ENCODE assay signal across 26 cellular contexts in the genomic region with DNA sequence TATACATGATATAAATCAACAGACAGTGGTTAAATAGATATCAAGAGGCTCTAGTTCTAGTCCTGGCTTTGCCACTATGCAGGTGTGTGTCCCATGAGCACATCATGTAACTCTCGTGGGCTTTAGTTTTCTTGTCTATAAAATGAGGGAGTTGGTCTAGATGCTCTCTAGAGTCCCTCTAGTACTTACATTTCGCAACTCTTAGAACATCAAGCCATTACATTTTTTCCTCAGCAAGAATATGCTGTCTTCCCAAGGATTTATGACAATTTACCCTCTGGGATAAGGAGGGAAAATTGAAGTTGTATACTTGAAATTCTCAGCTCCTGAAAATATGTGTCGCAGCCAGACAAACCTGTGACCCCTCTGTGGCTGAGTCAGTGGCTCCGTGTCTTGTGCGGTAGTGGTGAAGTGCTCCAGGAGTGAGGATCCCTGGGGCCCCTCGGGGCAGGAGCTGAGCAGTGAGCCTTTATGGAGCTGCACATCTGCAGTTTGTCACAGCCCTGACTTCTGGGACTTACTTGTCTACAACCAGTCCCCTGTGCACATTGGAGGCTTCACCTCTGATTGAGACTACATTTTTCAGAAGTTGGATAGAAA. TPM values are rescaled to one million over a fixed set of nuclear protein-coding genes. Genes with fewer than 3 reads are reported as not detected.
DNase-seq lines count a peak whose midpoint lies in the region; ATAC-seq, FAIRE-seq and TF ChIP-seq lines count a peak whose summit lies in the region.
"Had no signal": no experiment of that assay in that cellular context is flagged by ENCODE, and none has a peak within 500 bp of the region (broad histone marks: within the 10 kb centered on the region; RNA-seq: fewer than 3 reads in every experiment).

No MANE protein-coding gene starts in this region.

- DNase-seq in DND-41 (no peak), K562 (ENCODE audit: extremely low read depth in 1 of 4, low spot score in 3 of 4) (peak in 2 of 4 experiments; percentile 17 to 37), kidney tubule cell (ENCODE audit: low spot score) (peak; percentile 40), mesenteric fat pad (ENCODE audit: low spot score) (no peak), uterus (no peak)
- DNase-seq: activated CD8-positive, alpha-beta T cell treated with anti-CD3 and anti-CD28 coated beads, Interleukin-2, amount 10 ng/mL, durations not matched to agents 7 days and 5 days; activated T-cell treated with anti-CD3 and anti-CD28 coated beads, Interleukin-2, amount 50 U/mL, for 24 hours; CD8-positive, alpha-beta T cell; dermis blood vessel endothelial cell; DMS53; immature natural killer cell; lower lobe of right lung; MV-4-11; NCI-H1694; NCI-H69; stimulated activated CD4-positive, alpha-beta T cell treated with anti-CD3 and anti-CD28 coated beads, Interleukin-4, amount 100 ng/mL, for 1 hour; stimulated activated naive CD4-positive, alpha-beta T cell treated with Interleukin-2 at 50 U/mL for 16 hours; thyroid gland had no signal

- H2AFZ ChIP-seq in DND-41 (ENCODE audit: low read depth, low read length): no peak overlapping the region
- no peak overlapping the region for H2AFZ ChIP-seq in K562 (ENCODE audit: low read depth, low read length)

- H3K4me2 ChIP-seq in DND-41 (ENCODE audit: insufficient read depth, low read length) (no peak overlapping the region), K562 (ENCODE audit: insufficient read depth, low read length) (no peak overlapping the region; the same call in 1 of the 2 replicates)

- 52% methylated on average over 6 of the region's 6 CpGs for WGBS in K562 (ENCODE audit: insufficient coverage, low coverage, missing lambda C conversion rate)

- H3K9me3 ChIP-seq in DND-41 (ENCODE audit: insufficient read depth, low read length, severe bottlenecking): no peaks in the 10 kb centered on the region
- H3K9me3 ChIP-seq in HEK293 (ENCODE audit: control insufficient read depth, insufficient read depth, low read depth, low read length): no peaks in the 10 kb centered on the region
- no peaks in the 10 kb centered on the region for H3K9me3 ChIP-seq in K562 (replicated peaks; ENCODE audit: control insufficient read depth, insufficient read depth, low read depth, low read length)
- H3K9me3 ChIP-seq in uterus: no peaks in the 10 kb centered on the region
- H3K9me3 ChIP-seq: adrenal gland, lower lobe of right lung, prostate gland, thyroid gland had no signal

- no peak for TF ChIP-seq RAD21 in K562 (CRISPR knock-in tag; conservative IDR thresholded peaks at IDR 0.05 in 1 of 2, IDR thresholded peaks at IDR 0.05 in 1 of 2)

- TF ChIP-seq CTCF in DND-41 (IDR thresholded peaks at IDR 0.05; ENCODE audit: borderline replicate concordance, extremely low read depth, low read length, poor library complexity, severe bottlenecking): no peak
- TF ChIP-seq CTCF in HEK293 (tag by site-specific recombination; IDR thresholded peaks at IDR 0.05): no peak
- TF ChIP-seq CTCF in K562 (IDR thresholded peaks at IDR 0.05 in 2 of 3, conservative IDR thresholded peaks at IDR 0.05 in 1 of 3; ENCODE audit: insufficient read depth in 2 of 3, low read depth in 1 of 3, low read length in 3 of 3): no peak
- TF ChIP-seq CTCF in uterus (IDR thresholded peaks at IDR 0.05): no peak

- H3K27me3 ChIP-seq in DND-41 (ENCODE audit: insufficient read depth, low read length, poor library complexity) (no peaks in the 10 kb centered on the region), K562 (ENCODE audit: control insufficient read depth in 2 of 2, insufficient read depth in 2 of 2, low read length in 2 of 2) (no peaks in the 10 kb centered on the region), uterus (no peaks in the 10 kb centered on the region)
- H3K27me3 ChIP-seq: adrenal gland, thyroid gland had no signal

- in situ Hi-C loops in K562 (cut with MboI): no loop called here

- ATAC-seq in DND-41 (ENCODE audit: insufficient read depth, low read depth) (peak; percentile 38; the same call in 1 of the 3 replicates), K562 (peak; percentile 61), HG02840 (IDR thresholded peaks at IDR 0.05; ENCODE audit: low FRiP score, unreplicated experiment) (no peak), GM21576 (IDR thresholded peaks at IDR 0.05; ENCODE audit: unreplicated experiment) (no peak)
- ATAC-seq: activated CD4-positive, CD25-positive, alpha-beta regulatory T cell treated with anti-CD3 and anti-CD28 coated beads, Interleukin-2, amount 50 U/mL, for 24 hours; activated CD8-positive, alpha-beta T cell treated with anti-CD3 and anti-CD28 coated beads, Interleukin-2, amount 10 ng/mL, durations not matched to agents 7 days and 5 days; CD8-positive, alpha-beta T cell; lower lobe of right lung had no signal

- TF ChIP-seq EP300 in K562 (IDR thresholded peaks at IDR 0.05; ENCODE audit: low read length): no peak

- peaks cover 13% of the 10 kb centered on the region for H3K4me1 ChIP-seq in DND-41 (ENCODE audit: insufficient read depth, low read length)
- H3K4me1 ChIP-seq in HEK293 (ENCODE audit: control insufficient read depth, insufficient read depth, low read length): peaks cover 10% of the 10 kb centered on the region
- H3K4me1 ChIP-seq in K562 (replicated peaks in 1 of 2; ENCODE audit: control insufficient read depth in 2 of 2, insufficient read depth in 2 of 2, low read length in 2 of 2): peaks cover 3 to 32% of the 10 kb centered on the region in 2 experiments
- H3K4me1 ChIP-seq in uterus: no peaks in the 10 kb centered on the region
- H3K4me1 ChIP-seq: prostate gland had no signal

- no peak overlapping the region for H3K27ac ChIP-seq in DND-41 (ENCODE audit: low read length)
- H3K27ac ChIP-seq in HEK293 (ENCODE audit: extremely low read depth, low read depth, low read length): no peak overlapping the region
- no peak overlapping the region for H3K27ac ChIP-seq in K562 (ENCODE audit: extremely low read depth, low read depth, low read length)
- H3K27ac ChIP-seq in uterus: no peak overlapping the region
- H3K27ac ChIP-seq: adrenal gland, lower lobe of right lung, prostate gland, thyroid gland had no signal

- H3K79me2 ChIP-seq in DND-41 (ENCODE audit: insufficient read depth, low read length): peaks cover 75% of the 10 kb centered on the region
- H3K79me2 ChIP-seq in K562 (ENCODE audit: control insufficient read depth, insufficient read depth, low read length): peaks cover 98% of the 10 kb centered on the region

- H4K20me1 ChIP-seq in DND-41 (ENCODE audit: insufficient read depth, low read length): peaks cover 40% of the 10 kb centered on the region
- H4K20me1 ChIP-seq in K562 (replicated peaks; ENCODE audit: control insufficient read depth, insufficient read depth, low read length): peaks cover 25% of the 10 kb centered on the region

- H3K9ac ChIP-seq in DND-41 (ENCODE audit: low read depth, low read length) (no peak overlapping the region), K562 (ENCODE audit: insufficient read depth in 1 of 2, low read depth in 2 of 2, low read length in 2 of 2) (peak overlapping the region in 1 of 2 experiments; percentile 74; a peak in 1 of 4 replicates)

- no peak for TF ChIP-seq POLR2A in K562 (conservative IDR thresholded peaks at IDR 0.05)
- no peak for TF ChIP-seq POLR2A in uterus (IDR thresholded peaks at IDR 0.05)

- H3K36me3 ChIP-seq in DND-41 (ENCODE audit: insufficient read depth, low read length) (no peaks in the 10 kb centered on the region; the same call in 1 of the 2 replicates), HEK293 (ENCODE audit: control insufficient read depth in 2 of 2, insufficient read depth in 1 of 2, low read length in 2 of 2) (no peaks in the 10 kb centered on the region), K562 (ENCODE audit: control insufficient read depth, insufficient read depth, low read length) (peaks cover 26% of the 10 kb centered on the region), uterus (no peaks in the 10 kb centered on the region)
- H3K36me3 ChIP-seq: adrenal gland, lower lobe of right lung, prostate gland, thyroid gland had no signal

- intact Hi-C loops in K562 (cut with micrococcal nuclease): loop anchor here (5.0 kb wide), 1 partner anchor 281 kb away; no protein-coding TSS in a partner anchor
- intact Hi-C loops in uterus (cut with DNase I; ENCODE audit: low total_unique reads): no loop called here

- CTCF ChIA-PET in HEK293 (lab: Yijun Ruan, JAX) (interaction anchor here (0.6 to 1.6 kb wide), 9 partner anchors 12 to 1186 kb away, joined by 3 to 5 read pairs (median 3); no protein-coding TSS in a partner anchor), K562 (lab: Yijun Ruan, JAX; ENCODE audit: low intra/inter-chr PET ratio) (no interaction called here)

- POLR2A ChIA-PET in HEK293 (lab: Yijun Ruan, JAX): no interaction called here
- POLR2A ChIA-PET in K562 (lab: Yijun Ruan, JAX): interaction anchor here (0.5 to 1.6 kb wide), 3 partner anchors 13 to 155 kb away, joined by 3 read pairs; no protein-coding TSS in a partner anchor

- H3K9me1 ChIP-seq in K562 (ENCODE audit: control insufficient read depth, insufficient read depth, low read length): no peaks in the 10 kb centered on the region

- H3K4me3 ChIP-seq in DND-41 (ENCODE audit: low read depth in 1 of 2, low read length in 2 of 2) (no peak overlapping the region), HEK293 (ENCODE audit: low read depth, low read length) (no peak overlapping the region), K562 (no peak overlapping the region), uterus (no peak overlapping the region)
- H3K4me3 ChIP-seq: adrenal gland, lower lobe of right lung, prostate gland, thyroid gland had no signal

- no TSS peak for BruUV-seq in K562 (replicated peaks; lab: Mats Ljungman, UMichigan)

- no peak for FAIRE-seq in K562 (lab: Jason Lieb, UNC)
- FAIRE-seq: bronchial epithelial cell, endothelial cell of umbilical vein had no signal

RNA-seq across cellular contexts. Expression of gene PKP4, which starts 6.8 kb away (rescaled TPM):
- 103 and 231 TPM in 2 replicates for total RNA-seq in K562 (2011; cell fraction: chromatin; rRNA removed; ENCODE audit: low replicate concordance)
- total RNA-seq in K562 (2011; cell fraction: nucleolus; rRNA removed): 38.0 and 60.1 TPM in 2 replicates
- 89.5 and 108 TPM in 2 replicates for total RNA-seq in K562 (2011; cell fraction: nucleoplasm; rRNA removed)
- total RNA-seq in K562 (2014; rRNA removed) (74.0 and 87.5 TPM in 2 replicates), K562 (2014; rRNA removed; fragmentation: Illumina TruSeq; extraction: Trizol) (80.4 and 81.3 TPM in 2 replicates), K562 (2015; rRNA removed; fragmentation: Illumina TruSeq; extraction: Trizol) (71.3 and 77.5 TPM in 2 replicates), K562 (2021) (86.9 and 99.1 TPM in 2 replicates), mesenteric fat pad (42.4 TPM), uterus (100 to 1,000 TPM in 1 of 4 donors, 10 to 100 TPM in 3; 35.6 to 122 (median 60.6) TPM)
- polyA plus RNA-seq in K562 (2011; rRNA removed) (65.2 and 65.8 TPM in 2 replicates), K562 (2014; fragmentation: Illumina TruSeq; extraction: Trizol) (84.4 and 98.1 TPM in 2 replicates), K562 (2014; fragmentation: Nextera tagmentation; extraction: Ambion mirVana) (10 to 100 TPM; 24.6 to 29.4 TPM), K562 (2014; rRNA removed) (62.8 and 65.2 TPM in 2 replicates)
- 55.1 and 56.7 TPM in 2 replicates for polyA plus RNA-seq in K562 (2011; cell fraction: cytosol; rRNA removed)
- 145 and 155 TPM in 2 replicates for polyA plus RNA-seq in K562 (2011; cell fraction: nucleus; rRNA removed)
- 54.7 and 57.7 TPM in 2 replicates for polyA plus RNA-seq in K562 (2012)
- 145 and 162 TPM in 2 replicates for polyA minus RNA-seq in K562 (2011; rRNA and poly(A)+ RNA removed)
- 76.5 and 90.0 TPM in 2 replicates for polyA minus RNA-seq in K562 (2011; cell fraction: cytosol; rRNA and poly(A)+ RNA removed)
- 93.6 and 135 TPM in 2 replicates for polyA minus RNA-seq in K562 (2011; cell fraction: nucleus; rRNA and poly(A)+ RNA removed)

RNA-seq across cellular contexts. Expression of gene CCDC148, which starts 7.0 kb away (rescaled TPM):
- not detected in 2 replicates for total RNA-seq in K562 (2011; cell fraction: chromatin; rRNA removed; ENCODE audit: low replicate concordance)
- not detected in 2 replicates for total RNA-seq in K562 (2011; cell fraction: nucleolus; rRNA removed)
- not detected in 2 replicates for total RNA-seq in K562 (2011; cell fraction: nucleoplasm; rRNA removed)
- 0.41 and 0.50 TPM in 2 replicates for total RNA-seq in K562 (2014; rRNA removed)
- total RNA-seq in K562 (2014; rRNA removed; fragmentation: Illumina TruSeq; extraction: Trizol): 0.65 and 1.7 TPM in 2 replicates
- 0.68 and 1.1 TPM in 2 replicates for total RNA-seq in K562 (2015; rRNA removed; fragmentation: Illumina TruSeq; extraction: Trizol)
- 0.58 and 0.64 TPM in 2 replicates for total RNA-seq in K562 (2021)
- polyA plus RNA-seq in K562 (2011; rRNA removed): 0.10 and 0.35 TPM in 2 replicates
- polyA plus RNA-seq in K562 (2011; cell fraction: cytosol; rRNA removed): 0.04 TPM in 1 of 2 replicates, not detected in the other
- polyA plus RNA-seq in K562 (2011; cell fraction: nucleus; rRNA removed): 0.11 and 0.13 TPM in 2 replicates
- polyA plus RNA-seq in K562 (2012): 0.60 and 1.8 TPM in 2 replicates
- 0.70 and 0.90 TPM in 2 replicates for polyA plus RNA-seq in K562 (2014; fragmentation: Illumina TruSeq; extraction: Trizol)
- 1 to 10 TPM in 1 of 2 experiments, under 1 TPM in 1; 0.77 to 1.4 TPM for polyA plus RNA-seq in K562 (2014; fragmentation: Nextera tagmentation; extraction: Ambion mirVana)
- 0.20 and 0.48 TPM in 2 replicates for polyA plus RNA-seq in K562 (2014; rRNA removed)
- 0.15 and 0.32 TPM in 2 replicates for polyA minus RNA-seq in K562 (2011; rRNA and poly(A)+ RNA removed)
- polyA minus RNA-seq in K562 (2011; cell fraction: cytosol; rRNA and poly(A)+ RNA removed): not detected in 2 replicates
- polyA minus RNA-seq in K562 (2011; cell fraction: nucleus; rRNA and poly(A)+ RNA removed): 0.33 and 0.54 TPM in 2 replicates
- 0.35 TPM for total RNA-seq in mesenteric fat pad
- 1 to 10 TPM in 2 of 4 donors, under 1 TPM in 1, not detected in 1; 0.77 to 9.7 (median 3.0) TPM for total RNA-seq in uterus
- total RNA-seq: CD8-positive, alpha-beta T cell had no signal
- polyA plus RNA-seq: immature natural killer cell had no signal

Comparison
In these comparisons a context has a peak if more than half of its experiments do, and no peak if none do; other contexts are left out.
1. ATAC-seq: peak in DND-41 (single experiment) and K562 (single experiment); none in HG02840 (single experiment) and GM21576 (single experiment).